Comparison of ENCODE assay signal across 15 cellular contexts in genomic region chr10:25766213-25766612, GRCh38.
DNase-seq lines count a peak whose midpoint lies in the region; ATAC-seq lines count a peak whose summit lies in the region.
"Had no signal": no experiment of that assay in that cellular context is flagged by ENCODE, and none has a peak within 500 bp of the region (broad histone marks: within the 10 kb centered on the region; RNA-seq: fewer than 3 reads in every experiment).

No MANE protein-coding gene starts in this region.

- H3K9me3 ChIP-seq in HUES48 (ENCODE audit: control insufficient read depth, insufficient read depth, low read length) = peaks cover 8% of the 10 kb centered on the region
- no peaks in the 10 kb centered on the region for H3K9me3 ChIP-seq in ectodermal cell (ENCODE audit: control insufficient read depth, low read length)
- peaks cover 3% of the 10 kb centered on the region for H3K9me3 ChIP-seq in neuron (ENCODE audit: low read length)
- H3K9me3 ChIP-seq in aorta (ENCODE audit: control insufficient read depth, low read length) = no peaks in the 10 kb centered on the region
- H3K9me3 ChIP-seq: SJSA1 had no signal

- H2AFZ ChIP-seq in neuron (ENCODE audit: low read depth, low read length) = peak overlapping the region; percentile 36

- peak; percentile 46 for DNase-seq in iPS-NIHi11 (ENCODE audit: low spot score)
- DNase-seq in central memory CD4-positive, alpha-beta T cell = no peak
- DNase-seq in aorta = no peak
- DNase-seq in DMS153 treated with DMSO at 0.1 percent for 48 hours (lab: John Stamatoyannopoulos, UW; ENCODE audit: unreplicated experiment) = no peak
- DNase-seq: COR-L47, DMS53, NCI-H1436 treated with DMSO at 0.1 percent for 48 hours, NCI-H2081, NCI-H510A treated with DMSO at 0.1 percent for 48 hours, PC-3 had no signal

- H3K36me3 ChIP-seq in HUES48 (ENCODE audit: control insufficient read depth, insufficient read depth, low read length) (no peaks in the 10 kb centered on the region), ectodermal cell (ENCODE audit: control insufficient read depth, insufficient read depth, low read length) (no peaks in the 10 kb centered on the region), neuron (ENCODE audit: insufficient read depth, low read length) (no peaks in the 10 kb centered on the region), aorta (ENCODE audit: control insufficient read depth in 1 of 2, insufficient read depth in 2 of 2, low read length in 1 of 2) (no peaks in the 10 kb centered on the region)
- H3K36me3 ChIP-seq: SJSA1 had no signal

- ATAC-seq in HG03095 (IDR thresholded peaks at IDR 0.05; ENCODE audit: unreplicated experiment) = no peak
- no peak for ATAC-seq in aorta (ENCODE audit: low FRiP score)
- ATAC-seq: PC-3 had no signal

- H3K4me1 ChIP-seq in HUES48 (ENCODE audit: control insufficient read depth, insufficient read depth, low read length) (peaks cover 34% of the 10 kb centered on the region), ectodermal cell (ENCODE audit: control insufficient read depth, insufficient read depth, low read length) (peaks cover 12% of the 10 kb centered on the region), neuron (ENCODE audit: insufficient read depth, low read length) (peaks cover 22% of the 10 kb centered on the region), aorta (ENCODE audit: control insufficient read depth in 1 of 2, insufficient read depth in 2 of 2, low read length in 2 of 2) (no peaks in the 10 kb centered on the region)
- H3K4me1 ChIP-seq: SJSA1 had no signal

- intact Hi-C loops in aorta (cut with DNase I) = no loop called here

- no peak overlapping the region for H3K9ac ChIP-seq in HUES48 (ENCODE audit: low read depth, low read length)

- peak overlapping the region; percentile 87 for H3K27ac ChIP-seq in HUES48 (ENCODE audit: low read depth, low read length)
- H3K27ac ChIP-seq in ectodermal cell (ENCODE audit: insufficient read depth, low read depth, low read length, poor library complexity, severe bottlenecking) = peak overlapping the region; percentile 83
- H3K27ac ChIP-seq in aorta (ENCODE audit: low read depth in 1 of 2, low read length in 2 of 2) = no peak overlapping the region
- H3K27ac ChIP-seq: SJSA1 had no signal

- H3K4me3 ChIP-seq in HUES48 (ENCODE audit: low read depth, low read length) (peak overlapping the region; percentile 46), ectodermal cell (ENCODE audit: insufficient read depth, low read depth, low read length) (no peak overlapping the region), neuron (ENCODE audit: low read length) (peak overlapping the region; percentile 51), aorta (ENCODE audit: low read length in 2 of 2) (no peak overlapping the region)
- H3K4me3 ChIP-seq: SJSA1 had no signal

- WGBS in ectodermal cell, 2 experiments = 0% methylated on average over 2 of the region's 2 CpGs
- WGBS in aorta, 2 donors = 14 to 20% methylated on average over 2 of the region's 2 CpGs

- H3K27me3 ChIP-seq in HUES48 (ENCODE audit: control insufficient read depth, insufficient read depth, low read length) (no peaks in the 10 kb centered on the region), ectodermal cell (ENCODE audit: control insufficient read depth, insufficient read depth, low read length, poor library complexity, severe bottlenecking) (no peaks in the 10 kb centered on the region), neuron (ENCODE audit: insufficient read depth, low read length) (no peaks in the 10 kb centered on the region), aorta (ENCODE audit: control insufficient read depth in 1 of 2, insufficient read depth in 2 of 2, low read length in 1 of 2) (no peaks in the 10 kb centered on the region)
- H3K27me3 ChIP-seq: SJSA1 had no signal

Comparison
In these comparisons a context has a peak if more than half of its experiments do, and no peak if none do; other contexts are left out.
1. H3K27ac ChIP-seq: peak in HUES48 (single experiment) and ectodermal cell (single experiment); none in aorta (0 of 2).
2. H3K4me3 ChIP-seq: peak in HUES48 (single experiment) and neuron (single experiment); none in ectodermal cell (single experiment) and aorta (0 of 2).